ENCODE assay signal across 21 cellular contexts in genomic region chr17:9700754-9701476, GRCh38. TPM values are rescaled to one million over a fixed set of nuclear protein-coding genes. Genes with fewer than 3 reads are reported as not detected.
"Had no signal": no experiment of that assay in that cellular context is flagged by ENCODE, and none has a peak within 500 bp of the region (broad histone marks: within the 10 kb centered on the region; RNA-seq: fewer than 3 reads in every experiment).

No MANE protein-coding gene starts in this region.

- H3K9ac ChIP-seq: neural progenitor cell had no signal

- H3K27me3 ChIP-seq: colonic mucosa, gastrocnemius medialis, left lung, neural progenitor cell, testis, tibial nerve had no signal

- H3K4me3 ChIP-seq: colonic mucosa, gastrocnemius medialis, heart right ventricle, left lung, lower lobe of right lung, neural progenitor cell, psoas muscle, testis, tibial nerve had no signal

- H3K4me1 ChIP-seq: colonic mucosa, gastrocnemius medialis, heart right ventricle, left lung, lower lobe of right lung, neural progenitor cell, psoas muscle, testis, tibial nerve had no signal

- H3K36me3 ChIP-seq: colonic mucosa, gastrocnemius medialis, heart right ventricle, lower lobe of right lung, neural progenitor cell, tibial nerve had no signal

- H3K9me3 Mint-ChIP-seq: natural killer cell treated with Interleukin-12 subunit alpha and Interleukin-12 subunit beta and Interleukin-15 and Interleukin-18, amount 100 ng/mL, for 72 hours; neural progenitor cell had no signal

- H2AFZ ChIP-seq: neural progenitor cell had no signal

- H3K4me2 ChIP-seq: neural progenitor cell had no signal

- H3K4me3 Mint-ChIP-seq: memory B cell; natural killer cell treated with Interleukin-12 subunit alpha and Interleukin-12 subunit beta and Interleukin-15 and Interleukin-18, amount 100 ng/mL, for 72 hours; neural progenitor cell; stimulated activated naive B cell treated with anti-CD40 and anti-IgM and Interleukin-4, amounts not matched to agents 10 μg/mL and 1 μg/mL and 100 μg/mL, for 72 hours; stimulated activated naive CD8-positive, alpha-beta T cell treated with anti-CD3 and anti-CD28 coated beads, Interleukin-15, amount 100 ng/mL, for 72 hours had no signal

- ATAC-seq: gastrocnemius medialis; left lung; lower lobe of right lung; psoas muscle; sciatic nerve; stimulated activated naive B cell treated with anti-CD40 and anti-IgM and Interleukin-4, amounts not matched to agents 10 μg/mL and 1 μg/mL and 100 μg/mL, for 72 hours; stimulated activated naive CD8-positive, alpha-beta T cell treated with anti-CD3 and anti-CD28 coated beads, Interleukin-15, amount 100 ng/mL, for 72 hours had no signal

- H3K36me3 Mint-ChIP-seq: memory B cell; natural killer cell treated with Interleukin-12 subunit alpha and Interleukin-12 subunit beta and Interleukin-15 and Interleukin-18, amount 100 ng/mL, for 72 hours; neural progenitor cell; stimulated activated naive B cell treated with anti-CD40 and anti-IgM and Interleukin-4, amounts not matched to agents 10 μg/mL and 1 μg/mL and 100 μg/mL, for 72 hours had no signal

- H3K9me3 ChIP-seq: colonic mucosa, gastrocnemius medialis, left lung, lower lobe of right lung, psoas muscle, testis, tibial nerve had no signal

- H3K4me1 Mint-ChIP-seq: stimulated activated naive CD8-positive, alpha-beta T cell treated with anti-CD3 and anti-CD28 coated beads, Interleukin-15, amount 100 ng/mL, for 72 hours had no signal

- DNase-seq: cerebellar nuclear complex; colonic mucosa; dermis blood vessel endothelial cell; gastrocnemius medialis; heart right ventricle; left lung; lower lobe of right lung; midbrain; occipital lobe; psoas muscle; retina; stimulated activated CD4-positive, alpha-beta T cell treated with anti-CD3 and anti-CD28 coated beads, Interleukin-2, amount 100 ng/mL, for 24 hours; stimulated activated CD4-positive, alpha-beta T cell treated with anti-CD3 and anti-CD28 coated beads, Interleukin-4, amount 100 ng/mL, for 4 hours; stimulated activated naive B cell treated with anti-CD40 and anti-IgM and Interleukin-4, amounts not matched to agents 10 μg/mL and 1 μg/mL and 100 μg/mL, for 72 hours; stimulated activated naive CD8-positive, alpha-beta T cell treated with anti-CD3 and anti-CD28 coated beads, Interleukin-15, amount 100 ng/mL, for 72 hours; testis had no signal

- H3K27me3 Mint-ChIP-seq: natural killer cell treated with Interleukin-12 subunit alpha and Interleukin-12 subunit beta and Interleukin-15 and Interleukin-18, amount 100 ng/mL, for 72 hours; stimulated activated naive CD8-positive, alpha-beta T cell treated with anti-CD3 and anti-CD28 coated beads, Interleukin-15, amount 100 ng/mL, for 72 hours had no signal

- H3K27ac ChIP-seq: colonic mucosa, gastrocnemius medialis, heart right ventricle, left lung, lower lobe of right lung, neural progenitor cell, psoas muscle, testis, tibial nerve had no signal

- H3K27ac Mint-ChIP-seq: memory B cell; natural killer cell treated with Interleukin-12 subunit alpha and Interleukin-12 subunit beta and Interleukin-15 and Interleukin-18, amount 100 ng/mL, for 72 hours; neural progenitor cell had no signal

RNA-seq across cellular contexts. Expression of gene USP43, which starts 55.6 kb away (rescaled TPM):
- total RNA-seq: heart right ventricle had no signal
